In genomic region chr20:33773412-33774089, GRCh38 we compare ENCODE assay signal across 11 cellular contexts. TPM values are rescaled to one million over a fixed set of nuclear protein-coding genes. Genes with fewer than 3 reads are reported as not detected.
DNase-seq lines count a peak whose midpoint lies in the region; ATAC-seq and TF ChIP-seq lines count a peak whose summit lies in the region.
"Had no signal": no experiment of that assay in that cellular context is flagged by ENCODE, and none has a peak within 500 bp of the region (broad histone marks: within the 10 kb centered on the region; RNA-seq: fewer than 3 reads in every experiment).

No MANE protein-coding gene starts in this region.

- ATAC-seq in GM21723 (IDR thresholded peaks at IDR 0.05; ENCODE audit: unreplicated experiment), result peak; percentile 78
- peak; percentile 98 for ATAC-seq in stimulated activated naive CD8-positive, alpha-beta T cell treated with anti-CD3 and anti-CD28 coated beads, Interleukin-15, amount 100 ng/mL, for 72 hours
- ATAC-seq in naive thymus-derived CD8-positive, alpha-beta T cell, result no peak
- ATAC-seq: T-cell had no signal

- H3K27me3 Mint-ChIP-seq in stimulated activated naive CD8-positive, alpha-beta T cell treated with anti-CD3 and anti-CD28 coated beads, Interleukin-15, amount 100 ng/mL, for 72 hours, result no peaks in the 10 kb centered on the region
- no peaks in the 10 kb centered on the region for H3K27me3 Mint-ChIP-seq in naive thymus-derived CD8-positive, alpha-beta T cell
- H3K27me3 Mint-ChIP-seq: activated naive CD4-positive, alpha-beta T cell treated with anti-CD3 and anti-CD28 coated beads, Interleukin-2, amount 10 ng/mL, durations not matched to agents 7 days and 5 days; T-cell had no signal

- POLR2A ChIA-PET in naive thymus-derived CD8-positive, alpha-beta T cell (lab: Charles Lee), result interaction anchor here (0.6 kb wide), 1 partner anchor 102 kb away, joined by 3 read pairs; no protein-coding TSS in a partner anchor
- POLR2A ChIA-PET in A673 (lab: Charles Lee; ENCODE audit: low non-redundant PET), result no interaction called here

- H3K4me1 ChIP-seq in KMS-11 (ENCODE audit: low read depth, poor library complexity, severe bottlenecking) (peaks cover 87% of the 10 kb centered on the region), A673 (ENCODE audit: insufficient read depth, low read length, poor library complexity, severe bottlenecking) (no peaks in the 10 kb centered on the region)

- H3K36me3 ChIP-seq in KMS-11 (ENCODE audit: insufficient read depth), result no peaks in the 10 kb centered on the region
- no peaks in the 10 kb centered on the region for H3K36me3 ChIP-seq in A673 (ENCODE audit: insufficient read depth, low read length, poor library complexity, severe bottlenecking)

- no peak overlapping the region for H3K4me3 Mint-ChIP-seq in stimulated activated naive CD8-positive, alpha-beta T cell treated with anti-CD3 and anti-CD28 coated beads, Interleukin-15, amount 100 ng/mL, for 72 hours
- H3K4me3 Mint-ChIP-seq in naive thymus-derived CD8-positive, alpha-beta T cell, result no peak overlapping the region
- H3K4me3 Mint-ChIP-seq: activated naive CD4-positive, alpha-beta T cell treated with anti-CD3 and anti-CD28 coated beads, Interleukin-2, amount 10 ng/mL, durations not matched to agents 7 days and 5 days; T-cell had no signal

- no peaks in the 10 kb centered on the region for H3K27me3 ChIP-seq in KMS-11 (ENCODE audit: insufficient read depth, low read depth)
- H3K27me3 ChIP-seq in A673 (replicated peaks; ENCODE audit: insufficient read depth, low read depth, low read length, poor library complexity), result no peaks in the 10 kb centered on the region

- H3K4me3 ChIP-seq in KMS-11 (IDR thresholded peaks at IDR 0.05; ENCODE audit: insufficient read depth, low read depth, low read length) (no peak overlapping the region), A673 (ENCODE audit: low read depth, low read length, poor library complexity, severe bottlenecking) (no peak overlapping the region)

- BruUV-seq in A673 (replicated peaks; lab: Mats Ljungman, UMichigan), result no TSS peak

- H2AFZ ChIP-seq in KMS-11 (ENCODE audit: low read depth), result peak overlapping the region; percentile 51; the same call in 1 of the 2 replicates

- TF ChIP-seq CTCF in KMS-11 (conservative IDR thresholded peaks at IDR 0.05; ENCODE audit: low read depth, low read length) (no peak), A673 (conservative IDR thresholded peaks at IDR 0.05; ENCODE audit: low read depth, low read length) (no peak)

- peak overlapping the region; percentile 65 for H3K4me2 ChIP-seq in KMS-11

- H3K27ac Mint-ChIP-seq in stimulated activated naive CD8-positive, alpha-beta T cell treated with anti-CD3 and anti-CD28 coated beads, Interleukin-15, amount 100 ng/mL, for 72 hours, result peak overlapping the region in 1 of 2 donors; percentile 83
- no peak overlapping the region for H3K27ac Mint-ChIP-seq in naive thymus-derived CD8-positive, alpha-beta T cell
- H3K27ac Mint-ChIP-seq: activated naive CD4-positive, alpha-beta T cell treated with anti-CD3 and anti-CD28 coated beads, Interleukin-2, amount 10 ng/mL, durations not matched to agents 7 days and 5 days; T-cell had no signal

- H3K9me3 ChIP-seq in A673 (ENCODE audit: low read depth, low read length, poor library complexity, severe bottlenecking), result no peaks in the 10 kb centered on the region

- DNase-seq in stimulated activated CD4-positive, alpha-beta T cell treated with anti-CD3 and anti-CD28 coated beads, Interleukin-15, amount 100 ng/mL, for 48 hours (ENCODE audit: low read depth in 2 of 2), result peak; percentile 10 to 22
- DNase-seq in stimulated activated CD4-positive, alpha-beta T cell treated with anti-CD3 and anti-CD28 coated beads, Interleukin-2, amount 100 ng/mL, for 48 hours, result no peak
- DNase-seq in stimulated activated naive CD8-positive, alpha-beta T cell treated with anti-CD3 and anti-CD28 coated beads, Interleukin-15, amount 100 ng/mL, for 72 hours, result peak; percentile 56 to 67
- no peak for DNase-seq in naive thymus-derived CD8-positive, alpha-beta T cell
- DNase-seq in OCI-M2 (lab: John Stamatoyannopoulos, UW; ENCODE audit: unreplicated experiment) (no peak), A673 (ENCODE audit: low spot score) (no peak)
- DNase-seq: activated naive CD4-positive, alpha-beta T cell treated with anti-CD3 and anti-CD28 coated beads, Interleukin-2, amount 10 ng/mL, durations not matched to agents 7 days and 5 days; T-cell had no signal

- CTCF ChIA-PET in A673 (lab: Charles Lee), result no interaction called here

- intact Hi-C loops in A673 (cut with micrococcal nuclease; ENCODE audit: unreplicated experiment), result no loop called here

- peak overlapping the region; percentile 39; the same call in 1 of the 2 replicates for H3K9ac ChIP-seq in KMS-11

- H3K27ac ChIP-seq in KMS-11 (peak overlapping the region; percentile 61), A673 (ENCODE audit: low read depth, low read length, poor library complexity, severe bottlenecking) (no peak overlapping the region)
- H3K27ac ChIP-seq: C4-2B had no signal

- H3K9me3 Mint-ChIP-seq in stimulated activated naive CD8-positive, alpha-beta T cell treated with anti-CD3 and anti-CD28 coated beads, Interleukin-15, amount 100 ng/mL, for 72 hours, result no peaks in the 10 kb centered on the region
- no peaks in the 10 kb centered on the region for H3K9me3 Mint-ChIP-seq in naive thymus-derived CD8-positive, alpha-beta T cell
- H3K9me3 Mint-ChIP-seq: activated naive CD4-positive, alpha-beta T cell treated with anti-CD3 and anti-CD28 coated beads, Interleukin-2, amount 10 ng/mL, durations not matched to agents 7 days and 5 days; T-cell had no signal

- peaks cover 34% of the 10 kb centered on the region for H3K4me1 Mint-ChIP-seq in stimulated activated naive CD8-positive, alpha-beta T cell treated with anti-CD3 and anti-CD28 coated beads, Interleukin-15, amount 100 ng/mL, for 72 hours
- peaks cover 0 to 21% (median 2%) of the 10 kb centered on the region in 4 donors for H3K4me1 Mint-ChIP-seq in naive thymus-derived CD8-positive, alpha-beta T cell

- no peaks in the 10 kb centered on the region for H4K20me1 ChIP-seq in KMS-11 (ENCODE audit: insufficient read depth)

- peaks cover 0 to 14% (median 11%) of the 10 kb centered on the region in 3 donors for H3K36me3 Mint-ChIP-seq in naive thymus-derived CD8-positive, alpha-beta T cell

- no peaks in the 10 kb centered on the region for H3K79me2 ChIP-seq in KMS-11 (ENCODE audit: insufficient read depth, low read depth)

RNA-seq across cellular contexts. Expression of gene CHMP4B, which starts 37.6 kb away (rescaled TPM):
- total RNA-seq in naive thymus-derived CD8-positive, alpha-beta T cell, result 10 to 100 TPM; 57.5 to 59.5 TPM
- 1 to 10 TPM; 4.0 to 5.0 (median 4.8) TPM for polyA plus RNA-seq in naive thymus-derived CD8-positive, alpha-beta T cell
- total RNA-seq in A673 (2021), result 68.5 and 68.9 TPM in 2 replicates

RNA-seq across cellular contexts. Expression of gene ZNF341, which starts 41.8 kb away (rescaled TPM):
- total RNA-seq in naive thymus-derived CD8-positive, alpha-beta T cell, result 1 to 10 TPM; 5.2 to 6.8 TPM
- polyA plus RNA-seq in naive thymus-derived CD8-positive, alpha-beta T cell, result 1 to 10 TPM in 2 of 3 donors, under 1 TPM in 1; 0.75 to 3.8 (median 1.0) TPM
- total RNA-seq in A673 (2021), result 4.7 and 5.0 TPM in 2 replicates

RNA-seq across cellular contexts. Expression of gene PXMP4, which starts 53.4 kb away (rescaled TPM):
- 10 to 100 TPM; 10.7 to 12.1 TPM for total RNA-seq in naive thymus-derived CD8-positive, alpha-beta T cell
- 10 to 100 TPM in 2 of 3 donors, 1 to 10 TPM in 1; 8.9 to 16.1 (median 16.0) TPM for polyA plus RNA-seq in naive thymus-derived CD8-positive, alpha-beta T cell
- 7.5 and 9.7 TPM in 2 replicates for total RNA-seq in A673 (2021)

Comparison
In these comparisons a context has a peak if more than half of its experiments do, and no peak if none do; other contexts are left out.
1. DNase-seq: peak in stimulated activated CD4-positive, alpha-beta T cell treated with anti-CD3 and anti-CD28 coated beads, Interleukin-15, amount 100 ng/mL, for 48 hours (2 of 2) and stimulated activated naive CD8-positive, alpha-beta T cell treated with anti-CD3 and anti-CD28 coated beads, Interleukin-15, amount 100 ng/mL, for 72 hours (2 of 2); none in stimulated activated CD4-positive, alpha-beta T cell treated with anti-CD3 and anti-CD28 coated beads, Interleukin-2, amount 100 ng/mL, for 48 hours (0 of 2), naive thymus-derived CD8-positive, alpha-beta T cell (0 of 10), OCI-M2 (single experiment) and A673 (single experiment).
2. ATAC-seq: peak in GM21723 (single experiment) and stimulated activated naive CD8-positive, alpha-beta T cell treated with anti-CD3 and anti-CD28 coated beads, Interleukin-15, amount 100 ng/mL, for 72 hours (single experiment); none in naive thymus-derived CD8-positive, alpha-beta T cell (0 of 2).